8 cellular contexts compared by ENCODE assay signal in the genomic region with DNA sequence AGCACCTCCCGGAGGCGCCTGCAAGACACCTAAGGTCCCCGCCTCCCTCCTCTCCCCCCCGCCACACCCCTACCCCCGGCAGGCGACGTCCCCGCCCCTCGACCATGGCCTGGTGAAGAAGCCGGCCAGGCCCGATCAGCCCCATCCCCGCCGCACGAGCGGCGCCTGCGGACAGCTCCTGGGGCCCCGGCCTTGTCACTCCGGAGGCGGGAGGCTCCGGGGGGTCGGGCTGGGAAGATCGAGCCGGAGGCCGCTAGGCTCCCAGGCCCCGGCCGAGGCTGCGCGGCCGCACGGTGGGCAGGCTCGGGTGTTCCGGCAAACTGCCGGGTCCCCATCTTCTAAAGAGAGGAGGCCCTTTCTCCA. TPM values are rescaled to one million over a fixed set of nuclear protein-coding genes. Genes with fewer than 3 reads are reported as not detected.
A peak's percentile ranks its signal among the peaks of the same experiment; 100 is the strongest.
DNase-seq lines count a peak whose midpoint lies in the region; ATAC-seq lines count a peak whose summit lies in the region.

No MANE protein-coding gene starts in this region.

- no peaks in the 10 kb centered on the region for H3K9me3 ChIP-seq in mucosa of stomach (ENCODE audit: control insufficient read depth, low read length)

- peaks cover 14% of the 10 kb centered on the region for H3K27me3 ChIP-seq in mucosa of stomach (ENCODE audit: control insufficient read depth, insufficient read depth, low read length)

- peak overlapping the region; percentile 12 for H3K9ac ChIP-seq in mucosa of stomach (ENCODE audit: low read length)

- peaks cover 27% of the 10 kb centered on the region for H3K4me1 ChIP-seq in mucosa of stomach (ENCODE audit: control insufficient read depth, insufficient read depth, low read length)

- ATAC-seq in GM21528 (IDR thresholded peaks at IDR 0.05; ENCODE audit: low FRiP score, unreplicated experiment) (no peak), GM18511 (IDR thresholded peaks at IDR 0.05; ENCODE audit: unreplicated experiment) (no peak)

- no peak overlapping the region for H3K4me3 ChIP-seq in mucosa of stomach (ENCODE audit: low read length)

- DNase-seq in DMS79 treated with DMSO at 0.1 percent for 48 hours (lab: John Stamatoyannopoulos, UW) (peak; percentile 5), DMS79 (lab: John Stamatoyannopoulos, UW) (no peak), NCI-H510A treated with DMSO at 0.1 percent for 48 hours (lab: John Stamatoyannopoulos, UW) (peak; percentile 80), dermis blood vessel endothelial cell (peak; percentile 40), NCI-H128 (lab: John Stamatoyannopoulos, UW; ENCODE audit: unreplicated experiment) (no peak)

- no peaks in the 10 kb centered on the region for H3K36me3 ChIP-seq in mucosa of stomach (ENCODE audit: control insufficient read depth, insufficient read depth, low read length)

RNA-seq across cellular contexts. Expression of a gene that starts 0.4 kb away (rescaled TPM):
- total RNA-seq in dermis blood vessel endothelial cell: 155 and 366 TPM in 2 replicates

RNA-seq across cellular contexts. Expression of a gene that starts 30.4 kb away (rescaled TPM):
- 33.4 and 35.9 TPM in 2 replicates for total RNA-seq in dermis blood vessel endothelial cell

RNA-seq across cellular contexts. Expression of a gene that starts 46.7 kb away (rescaled TPM):
- 0.05 TPM in 1 of 2 replicates, not detected in the other for total RNA-seq in dermis blood vessel endothelial cell

Comparison
In these comparisons a context has a peak if more than half of its experiments do, and no peak if none do; other contexts are left out.
1. DNase-seq: peak in DMS79 treated with DMSO at 0.1 percent for 48 hours (single experiment), NCI-H510A treated with DMSO at 0.1 percent for 48 hours (single experiment) and dermis blood vessel endothelial cell (single experiment); none in DMS79 (single experiment) and NCI-H128 (single experiment).